In the genomic region with DNA sequence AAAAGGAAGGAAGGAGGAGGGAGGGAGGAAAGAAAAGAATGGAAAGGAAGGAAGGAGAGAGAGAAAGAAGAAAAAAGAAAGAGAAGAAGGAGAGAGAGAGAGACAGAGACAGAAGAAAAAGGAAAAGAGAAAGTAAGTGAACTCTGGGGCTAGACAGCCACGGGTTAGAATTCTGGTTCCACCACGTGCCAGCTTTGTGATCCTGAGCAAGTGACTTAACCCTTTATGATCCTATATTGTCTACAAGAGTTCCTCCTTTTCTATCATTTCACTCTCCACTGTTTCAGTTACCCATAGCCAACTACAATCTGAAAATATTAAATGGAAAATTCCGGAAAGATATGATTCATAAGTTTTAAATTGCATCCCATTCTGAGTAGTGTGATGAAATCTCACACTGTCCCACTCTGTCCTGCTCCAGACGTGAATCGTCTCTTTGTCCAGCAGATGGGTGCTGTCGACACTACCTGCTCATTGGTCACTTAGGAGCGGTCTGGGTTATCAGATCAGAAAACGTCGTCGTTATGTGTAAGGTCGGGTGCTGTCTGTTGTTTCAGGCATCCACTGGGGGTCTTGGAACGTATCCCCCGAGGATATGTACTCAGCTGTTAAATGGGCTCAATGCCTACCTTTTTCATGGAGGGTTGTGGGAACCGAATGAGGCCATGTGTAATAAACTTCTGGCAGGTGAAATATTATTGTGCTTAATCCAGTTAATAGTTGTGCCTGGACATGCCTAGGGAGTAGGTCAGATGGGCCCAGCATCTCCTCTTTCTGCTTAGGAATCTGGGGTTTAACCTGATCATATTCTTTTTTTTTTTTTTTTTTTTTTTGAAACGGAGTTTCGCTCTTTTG, we compare ENCODE assay signal across 1 cellular context.
A peak's percentile ranks its signal among the peaks of the same experiment; 100 is the strongest.
TF ChIP-seq lines count a peak whose summit lies in the region.

No MANE protein-coding gene starts in this region.

TF ChIP-seq in HepG2, 621 proteins besides CTCF, POLR2A, EP300 and RAD21 (continued from another document and continues in another):
- TF ChIP-seq, protein P1, sequence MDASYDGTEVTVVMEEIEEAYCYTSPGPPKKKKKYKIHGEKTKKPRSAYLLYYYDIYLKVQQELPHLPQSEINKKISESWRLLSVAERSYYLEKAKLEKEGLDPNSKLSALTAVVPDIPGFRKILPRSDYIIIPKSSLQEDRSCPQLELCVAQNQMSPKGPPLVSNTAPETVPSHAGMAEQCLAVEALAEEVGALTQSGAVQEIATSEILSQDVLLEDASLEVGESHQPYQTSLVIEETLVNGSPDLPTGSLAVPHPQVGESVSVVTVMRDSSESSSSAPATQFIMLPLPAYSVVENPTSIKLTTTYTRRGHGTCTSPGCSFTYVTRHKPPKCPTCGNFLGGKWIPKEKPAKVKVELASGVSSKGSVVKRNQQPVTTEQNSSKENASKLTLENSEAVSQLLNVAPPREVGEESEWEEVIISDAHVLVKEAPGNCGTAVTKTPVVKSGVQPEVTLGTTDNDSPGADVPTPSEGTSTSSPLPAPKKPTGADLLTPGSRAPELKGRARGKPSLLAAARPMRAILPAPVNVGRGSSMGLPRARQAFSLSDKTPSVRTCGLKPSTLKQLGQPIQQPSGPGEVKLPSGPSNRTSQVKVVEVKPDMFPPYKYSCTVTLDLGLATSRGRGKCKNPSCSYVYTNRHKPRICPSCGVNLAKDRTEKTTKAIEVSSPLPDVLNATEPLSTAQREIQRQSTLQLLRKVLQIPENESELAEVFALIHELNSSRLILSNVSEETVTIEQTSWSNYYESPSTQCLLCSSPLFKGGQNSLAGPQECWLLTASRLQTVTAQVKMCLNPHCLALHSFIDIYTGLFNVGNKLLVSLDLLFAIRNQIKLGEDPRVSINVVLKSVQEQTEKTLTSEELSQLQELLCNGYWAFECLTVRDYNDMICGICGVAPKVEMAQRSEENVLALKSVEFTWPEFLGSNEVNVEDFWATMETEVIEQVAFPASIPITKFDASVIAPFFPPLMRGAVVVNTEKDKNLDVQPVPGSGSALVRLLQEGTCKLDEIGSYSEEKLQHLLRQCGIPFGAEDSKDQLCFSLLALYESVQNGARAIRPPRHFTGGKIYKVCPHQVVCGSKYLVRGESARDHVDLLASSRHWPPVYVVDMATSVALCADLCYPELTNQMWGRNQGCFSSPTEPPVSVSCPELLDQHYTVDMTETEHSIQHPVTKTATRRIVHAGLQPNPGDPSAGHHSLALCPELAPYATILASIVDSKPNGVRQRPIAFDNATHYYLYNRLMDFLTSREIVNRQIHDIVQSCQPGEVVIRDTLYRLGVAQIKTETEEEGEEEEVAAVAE (CRISPR knock-in tag; IDR thresholded peaks at IDR 0.05; ENCODE audit: borderline replicate concordance), result no peak
- TF ChIP-seq MIXL1 (CRISPR knock-in tag; IDR thresholded peaks at IDR 0.05), result no peak
- TF ChIP-seq PHF20 (CRISPR knock-in tag; IDR thresholded peaks at IDR 0.05), result no peak
- TF ChIP-seq RBM39 (IDR thresholded peaks at IDR 0.05; ENCODE audit: low read depth, low read length, poor library complexity, severe bottlenecking), result no peak
- no peak for TF ChIP-seq ZNF274 (CRISPR knock-in tag; IDR thresholded peaks at IDR 0.05)
- TF ChIP-seq ZNF510 (CRISPR knock-in tag; IDR thresholded peaks at IDR 0.05; ENCODE audit: low read depth), result no peak
- TF ChIP-seq SMAD9 (CRISPR knock-in tag; IDR thresholded peaks at IDR 0.05), result no peak
- no peak for TF ChIP-seq SOX13 (IDR thresholded peaks at IDR 0.05)
- peak in 1 of 2 experiments; percentile 21; a peak in 2 of 4 replicates for TF ChIP-seq SOX13 (CRISPR knock-in tag; conservative IDR thresholded peaks at IDR 0.05 in 1 of 2, IDR thresholded peaks at IDR 0.05 in 1 of 2)
- no peak for TF ChIP-seq HNRNPL (IDR thresholded peaks at IDR 0.05; ENCODE audit: low read depth, low read length)
- no peak for TF ChIP-seq ZFP36L2 (CRISPR knock-in tag; IDR thresholded peaks at IDR 0.05)
- no peak for TF ChIP-seq ZNF563 (CRISPR knock-in tag; IDR thresholded peaks at IDR 0.05)
- TF ChIP-seq ZFP36 (IDR thresholded peaks at IDR 0.05; ENCODE audit: borderline replicate concordance, low read depth, low read length, partially characterized antibody), result no peak
- TF ChIP-seq POLR2AphosphoS5 (IDR thresholded peaks at IDR 0.05; ENCODE audit: low read depth, low read length), result no peak
- TF ChIP-seq NONO (IDR thresholded peaks at IDR 0.05), result no peak
- 0 out of 2 replicates have a peak, but pooled peaks have one; percentile 35 for TF ChIP-seq NONO (CRISPR knock-in tag; conservative IDR thresholded peaks at IDR 0.05)
- TF ChIP-seq, protein P2, sequence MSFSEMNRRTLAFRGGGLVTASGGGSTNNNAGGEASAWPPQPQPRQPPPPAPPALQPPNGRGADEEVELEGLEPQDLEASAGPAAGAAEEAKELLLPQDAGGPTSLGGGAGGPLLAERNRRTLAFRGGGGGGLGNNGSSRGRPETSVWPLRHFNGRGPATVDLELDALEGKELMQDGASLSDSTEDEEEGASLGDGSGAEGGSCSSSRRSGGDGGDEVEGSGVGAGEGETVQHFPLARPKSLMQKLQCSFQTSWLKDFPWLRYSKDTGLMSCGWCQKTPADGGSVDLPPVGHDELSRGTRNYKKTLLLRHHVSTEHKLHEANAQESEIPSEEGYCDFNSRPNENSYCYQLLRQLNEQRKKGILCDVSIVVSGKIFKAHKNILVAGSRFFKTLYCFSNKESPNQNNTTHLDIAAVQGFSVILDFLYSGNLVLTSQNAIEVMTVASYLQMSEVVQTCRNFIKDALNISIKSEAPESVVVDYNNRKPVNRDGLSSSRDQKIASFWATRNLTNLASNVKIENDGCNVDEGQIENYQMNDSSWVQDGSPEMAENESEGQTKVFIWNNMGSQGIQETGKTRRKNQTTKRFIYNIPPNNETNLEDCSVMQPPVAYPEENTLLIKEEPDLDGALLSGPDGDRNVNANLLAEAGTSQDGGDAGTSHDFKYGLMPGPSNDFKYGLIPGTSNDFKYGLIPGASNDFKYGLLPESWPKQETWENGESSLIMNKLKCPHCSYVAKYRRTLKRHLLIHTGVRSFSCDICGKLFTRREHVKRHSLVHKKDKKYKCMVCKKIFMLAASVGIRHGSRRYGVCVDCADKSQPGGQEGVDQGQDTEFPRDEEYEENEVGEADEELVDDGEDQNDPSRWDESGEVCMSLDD (CRISPR knock-in tag; IDR thresholded peaks at IDR 0.05; ENCODE audit: borderline replicate concordance), result no peak
- TF ChIP-seq TCF7 (IDR thresholded peaks at IDR 0.05; ENCODE audit: low read depth), result no peak
- no peak for TF ChIP-seq ZSCAN30 (CRISPR knock-in tag; IDR thresholded peaks at IDR 0.05)
- TF ChIP-seq, protein P3, sequence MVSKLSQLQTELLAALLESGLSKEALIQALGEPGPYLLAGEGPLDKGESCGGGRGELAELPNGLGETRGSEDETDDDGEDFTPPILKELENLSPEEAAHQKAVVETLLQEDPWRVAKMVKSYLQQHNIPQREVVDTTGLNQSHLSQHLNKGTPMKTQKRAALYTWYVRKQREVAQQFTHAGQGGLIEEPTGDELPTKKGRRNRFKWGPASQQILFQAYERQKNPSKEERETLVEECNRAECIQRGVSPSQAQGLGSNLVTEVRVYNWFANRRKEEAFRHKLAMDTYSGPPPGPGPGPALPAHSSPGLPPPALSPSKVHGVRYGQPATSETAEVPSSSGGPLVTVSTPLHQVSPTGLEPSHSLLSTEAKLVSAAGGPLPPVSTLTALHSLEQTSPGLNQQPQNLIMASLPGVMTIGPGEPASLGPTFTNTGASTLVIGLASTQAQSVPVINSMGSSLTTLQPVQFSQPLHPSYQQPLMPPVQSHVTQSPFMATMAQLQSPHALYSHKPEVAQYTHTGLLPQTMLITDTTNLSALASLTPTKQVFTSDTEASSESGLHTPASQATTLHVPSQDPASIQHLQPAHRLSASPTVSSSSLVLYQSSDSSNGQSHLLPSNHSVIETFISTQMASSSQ (IDR thresholded peaks at IDR 0.05; ENCODE audit: low read depth), result no peak
- TF ChIP-seq, protein P3 (CRISPR knock-in tag; IDR thresholded peaks at IDR 0.05; ENCODE audit: borderline replicate concordance), result no peak
- TF ChIP-seq ZNF382 (CRISPR knock-in tag; IDR thresholded peaks at IDR 0.05; ENCODE audit: borderline replicate concordance), result no peak
- TF ChIP-seq ZNF484 (CRISPR knock-in tag; IDR thresholded peaks at IDR 0.05; ENCODE audit: borderline replicate concordance, low read depth), result no peak
- peak; percentile 67; the same call in 1 of the 2 replicates for TF ChIP-seq CEBPB (IDR thresholded peaks at IDR 0.05; ENCODE audit: borderline replicate concordance, low read depth, low read length)
- TF ChIP-seq, protein P4, sequence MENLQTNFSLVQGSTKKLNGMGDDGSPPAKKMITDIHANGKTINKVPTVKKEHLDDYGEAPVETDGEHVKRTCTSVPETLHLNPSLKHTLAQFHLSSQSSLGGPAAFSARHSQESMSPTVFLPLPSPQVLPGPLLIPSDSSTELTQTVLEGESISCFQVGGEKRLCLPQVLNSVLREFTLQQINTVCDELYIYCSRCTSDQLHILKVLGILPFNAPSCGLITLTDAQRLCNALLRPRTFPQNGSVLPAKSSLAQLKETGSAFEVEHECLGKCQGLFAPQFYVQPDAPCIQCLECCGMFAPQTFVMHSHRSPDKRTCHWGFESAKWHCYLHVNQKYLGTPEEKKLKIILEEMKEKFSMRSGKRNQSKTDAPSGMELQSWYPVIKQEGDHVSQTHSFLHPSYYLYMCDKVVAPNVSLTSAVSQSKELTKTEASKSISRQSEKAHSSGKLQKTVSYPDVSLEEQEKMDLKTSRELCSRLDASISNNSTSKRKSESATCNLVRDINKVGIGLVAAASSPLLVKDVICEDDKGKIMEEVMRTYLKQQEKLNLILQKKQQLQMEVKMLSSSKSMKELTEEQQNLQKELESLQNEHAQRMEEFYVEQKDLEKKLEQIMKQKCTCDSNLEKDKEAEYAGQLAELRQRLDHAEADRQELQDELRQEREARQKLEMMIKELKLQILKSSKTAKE (CRISPR knock-in tag; IDR thresholded peaks at IDR 0.05; ENCODE audit: borderline replicate concordance), result no peak
- no peak for TF ChIP-seq ZFP37 (CRISPR knock-in tag; IDR thresholded peaks at IDR 0.05; ENCODE audit: borderline replicate concordance)
- 0 out of 2 replicates have a peak, but pooled peaks have one; percentile 23 for TF ChIP-seq ELF3 (CRISPR knock-in tag; IDR thresholded peaks at IDR 0.05)
- peak; percentile 17 for TF ChIP-seq RBM22 (optimal IDR thresholded peaks at IDR 0.05; ENCODE audit: low read length)
- no peak for TF ChIP-seq ZNF749 (CRISPR knock-in tag; IDR thresholded peaks at IDR 0.05; ENCODE audit: borderline replicate concordance)
- TF ChIP-seq PCBP2 (optimal IDR thresholded peaks at IDR 0.05; ENCODE audit: low read depth, low read length, poor library complexity, severe bottlenecking), result no peak
- TF ChIP-seq HHEX (CRISPR knock-in tag; IDR thresholded peaks at IDR 0.05), result no peak
- no peak for TF ChIP-seq RBFOX2 (IDR thresholded peaks at IDR 0.05; ENCODE audit: low read depth, low read length)
- no peak for TF ChIP-seq ZNF430 (CRISPR knock-in tag; IDR thresholded peaks at IDR 0.05)
- TF ChIP-seq ELF1 (CRISPR knock-in tag; IDR thresholded peaks at IDR 0.05), result no peak
- TF ChIP-seq NFE2L2 (IDR thresholded peaks at IDR 0.05; ENCODE audit: low read length), result no peak
- no peak for TF ChIP-seq SUZ12 (IDR thresholded peaks at IDR 0.05; ENCODE audit: low read depth, low read length)
- peak; percentile 67 for TF ChIP-seq CEBPG (CRISPR knock-in tag; IDR thresholded peaks at IDR 0.05)
- TF ChIP-seq ZNF678 (CRISPR knock-in tag; IDR thresholded peaks at IDR 0.05), result no peak
- TF ChIP-seq RARG (CRISPR knock-in tag; IDR thresholded peaks at IDR 0.05; ENCODE audit: low read depth), result no peak
- no peak for TF ChIP-seq SMAD1 (CRISPR knock-in tag; IDR thresholded peaks at IDR 0.05; ENCODE audit: borderline replicate concordance, low read depth)
- TF ChIP-seq, protein P5, sequence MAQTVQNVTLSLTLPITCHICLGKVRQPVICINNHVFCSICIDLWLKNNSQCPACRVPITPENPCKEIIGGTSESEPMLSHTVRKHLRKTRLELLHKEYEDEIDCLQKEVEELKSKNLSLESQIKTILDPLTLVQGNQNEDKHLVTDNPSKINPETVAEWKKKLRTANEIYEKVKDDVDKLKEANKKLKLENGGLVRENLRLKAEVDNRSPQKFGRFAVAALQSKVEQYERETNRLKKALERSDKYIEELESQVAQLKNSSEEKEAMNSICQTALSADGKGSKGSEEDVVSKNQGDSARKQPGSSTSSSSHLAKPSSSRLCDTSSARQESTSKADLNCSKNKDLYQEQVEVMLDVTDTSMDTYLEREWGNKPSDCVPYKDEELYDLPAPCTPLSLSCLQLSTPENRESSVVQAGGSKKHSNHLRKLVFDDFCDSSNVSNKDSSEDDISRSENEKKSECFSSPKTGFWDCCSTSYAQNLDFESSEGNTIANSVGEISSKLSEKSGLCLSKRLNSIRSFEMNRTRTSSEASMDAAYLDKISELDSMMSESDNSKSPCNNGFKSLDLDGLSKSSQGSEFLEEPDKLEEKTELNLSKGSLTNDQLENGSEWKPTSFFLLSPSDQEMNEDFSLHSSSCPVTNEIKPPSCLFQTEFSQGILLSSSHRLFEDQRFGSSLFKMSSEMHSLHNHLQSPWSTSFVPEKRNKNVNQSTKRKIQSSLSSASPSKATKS (CRISPR knock-in tag; IDR thresholded peaks at IDR 0.05), result no peak
- TF ChIP-seq ZNF468 (CRISPR knock-in tag; IDR thresholded peaks at IDR 0.05), result no peak
- TF ChIP-seq PPARG (CRISPR knock-in tag; conservative IDR thresholded peaks at IDR 0.05), result no peak
- TF ChIP-seq PRMT3 (CRISPR knock-in tag; IDR thresholded peaks at IDR 0.05; ENCODE audit: borderline replicate concordance, low read depth), result no peak
- TF ChIP-seq ZNF577 (CRISPR knock-in tag; IDR thresholded peaks at IDR 0.05; ENCODE audit: borderline replicate concordance, low read depth), result no peak
- TF ChIP-seq NAIF1 (CRISPR knock-in tag; IDR thresholded peaks at IDR 0.05; ENCODE audit: borderline replicate concordance), result no peak
- no peak for TF ChIP-seq ZNF326 (CRISPR knock-in tag; IDR thresholded peaks at IDR 0.05; ENCODE audit: borderline replicate concordance)
